19 cellular contexts compared by ENCODE assay signal in genomic region chr1:7931446-7931812, GRCh38. TPM values are rescaled to one million over a fixed set of nuclear protein-coding genes. Genes with fewer than 3 reads are reported as not detected.
DNase-seq lines count a peak whose midpoint lies in the region; ATAC-seq lines count a peak whose summit lies in the region.
"Had no signal": no experiment of that assay in that cellular context is flagged by ENCODE, and none has a peak within 500 bp of the region (broad histone marks: within the 10 kb centered on the region; RNA-seq: fewer than 3 reads in every experiment).

No MANE protein-coding gene starts in this region.

- H3K27ac Mint-ChIP-seq in activated naive CD4-positive, alpha-beta T cell treated with anti-CD3 and anti-CD28 coated beads, Interleukin-2, amount 50 U/mL, for 24 hours = peak overlapping the region; percentile 87
- peak overlapping the region; percentile 87 for H3K27ac Mint-ChIP-seq in T-helper 17 cell
- H3K27ac Mint-ChIP-seq in central memory CD8-positive, alpha-beta T cell (ENCODE audit: low read depth) = peak overlapping the region; percentile 89
- H3K27ac Mint-ChIP-seq: brain had no signal

- H3K27me3 Mint-ChIP-seq in activated naive CD4-positive, alpha-beta T cell treated with anti-CD3 and anti-CD28 coated beads, Interleukin-2, amount 50 U/mL, for 24 hours = no peaks in the 10 kb centered on the region
- H3K27me3 Mint-ChIP-seq in T-helper 17 cell = peaks cover 14% of the 10 kb centered on the region
- H3K27me3 Mint-ChIP-seq in central memory CD8-positive, alpha-beta T cell = peaks cover 11% of the 10 kb centered on the region

- H3K9me3 Mint-ChIP-seq in activated naive CD4-positive, alpha-beta T cell treated with anti-CD3 and anti-CD28 coated beads, Interleukin-2, amount 50 U/mL, for 24 hours = no peaks in the 10 kb centered on the region
- no peaks in the 10 kb centered on the region for H3K9me3 Mint-ChIP-seq in central memory CD8-positive, alpha-beta T cell
- H3K9me3 Mint-ChIP-seq: brain had no signal

- peak; percentile 56 for ATAC-seq in T-helper 17 cell
- ATAC-seq in central memory CD8-positive, alpha-beta T cell (replicated peaks; ENCODE audit: extremely low read depth, poor library complexity, severe bottlenecking) = peak; percentile 44
- no peak for ATAC-seq in HG02884 (IDR thresholded peaks at IDR 0.05; ENCODE audit: unreplicated experiment)
- no peak for ATAC-seq in HG03571 (IDR thresholded peaks at IDR 0.05; ENCODE audit: unreplicated experiment)
- no peak for ATAC-seq in GM18517 (IDR thresholded peaks at IDR 0.05; ENCODE audit: unreplicated experiment)
- ATAC-seq: heart right ventricle, left cardiac atrium, psoas muscle had no signal

- peaks cover 52% of the 10 kb centered on the region for H3K4me1 Mint-ChIP-seq in activated naive CD4-positive, alpha-beta T cell treated with anti-CD3 and anti-CD28 coated beads, Interleukin-2, amount 50 U/mL, for 24 hours
- H3K4me1 Mint-ChIP-seq in T-helper 17 cell = peaks cover 17% of the 10 kb centered on the region
- H3K4me1 Mint-ChIP-seq in central memory CD8-positive, alpha-beta T cell = peaks cover 60% of the 10 kb centered on the region
- H3K4me1 Mint-ChIP-seq: brain had no signal

- no peaks in the 10 kb centered on the region for H3K9me3 ChIP-seq in T-helper 17 cell (ENCODE audit: control insufficient read depth, low read length, poor library complexity, severe bottlenecking)
- H3K9me3 ChIP-seq: heart right ventricle, psoas muscle, transverse colon had no signal

- peak overlapping the region; percentile 76 for H3K4me3 Mint-ChIP-seq in activated naive CD4-positive, alpha-beta T cell treated with anti-CD3 and anti-CD28 coated beads, Interleukin-2, amount 50 U/mL, for 24 hours
- peak overlapping the region; percentile 90 for H3K4me3 Mint-ChIP-seq in T-helper 17 cell
- H3K4me3 Mint-ChIP-seq in central memory CD8-positive, alpha-beta T cell = peak overlapping the region; percentile 75
- H3K4me3 Mint-ChIP-seq: brain had no signal

- H3K36me3 Mint-ChIP-seq in activated naive CD4-positive, alpha-beta T cell treated with anti-CD3 and anti-CD28 coated beads, Interleukin-2, amount 50 U/mL, for 24 hours = peaks cover 48% of the 10 kb centered on the region
- no peaks in the 10 kb centered on the region for H3K36me3 Mint-ChIP-seq in T-helper 17 cell (ENCODE audit: low read depth)
- H3K36me3 Mint-ChIP-seq in central memory CD8-positive, alpha-beta T cell (ENCODE audit: insufficient read depth) = peaks cover 12% of the 10 kb centered on the region
- H3K36me3 Mint-ChIP-seq: brain had no signal

- DNase-seq in activated naive CD4-positive, alpha-beta T cell (lab: John Stamatoyannopoulos, UW) = no peak
- no peak for DNase-seq in T-helper 17 cell
- no peak for DNase-seq in central memory CD8-positive, alpha-beta T cell (ENCODE audit: low spot score in 2 of 2)
- DNase-seq: activated CD8-positive, alpha-beta memory T cell treated with anti-CD3 and anti-CD28 coated beads, Interleukin-2, amount 50 U/mL, for 4 hours; effector CD4-positive, alpha-beta T cell; erythroblast; foreskin fibroblast; GOT3; heart right ventricle; left cardiac atrium; NCI-H146; NCI-H446 treated with DMSO at 0.1 percent for 48 hours; psoas muscle; transverse colon had no signal

RNA-seq across cellular contexts. Expression of gene TNFRSF9, which starts 9.2 kb away (rescaled TPM):
- 1 to 10 TPM in 1 of 2 donors, under 1 TPM in 1; 0.50 to 1.1 TPM for total RNA-seq in T-helper 17 cell

RNA-seq across cellular contexts. Expression of gene PARK7, which starts 30.1 kb away (rescaled TPM):
- total RNA-seq in T-helper 17 cell = 100 to 1,000 TPM; 106 to 123 TPM

Comparison
In these comparisons a context has a peak if more than half of its experiments do, and no peak if none do; other contexts are left out.
1. ATAC-seq: peak in T-helper 17 cell (single experiment) and central memory CD8-positive, alpha-beta T cell (single experiment); none in HG02884 (single experiment), HG03571 (single experiment) and GM18517 (single experiment).
2. Peak in every context shown above with its lines, with median percentiles within 50 percentile points of each other: H3K27ac Mint-ChIP-seq and H3K4me3 Mint-ChIP-seq.